8 cellular contexts compared by ENCODE assay signal in the genomic region with DNA sequence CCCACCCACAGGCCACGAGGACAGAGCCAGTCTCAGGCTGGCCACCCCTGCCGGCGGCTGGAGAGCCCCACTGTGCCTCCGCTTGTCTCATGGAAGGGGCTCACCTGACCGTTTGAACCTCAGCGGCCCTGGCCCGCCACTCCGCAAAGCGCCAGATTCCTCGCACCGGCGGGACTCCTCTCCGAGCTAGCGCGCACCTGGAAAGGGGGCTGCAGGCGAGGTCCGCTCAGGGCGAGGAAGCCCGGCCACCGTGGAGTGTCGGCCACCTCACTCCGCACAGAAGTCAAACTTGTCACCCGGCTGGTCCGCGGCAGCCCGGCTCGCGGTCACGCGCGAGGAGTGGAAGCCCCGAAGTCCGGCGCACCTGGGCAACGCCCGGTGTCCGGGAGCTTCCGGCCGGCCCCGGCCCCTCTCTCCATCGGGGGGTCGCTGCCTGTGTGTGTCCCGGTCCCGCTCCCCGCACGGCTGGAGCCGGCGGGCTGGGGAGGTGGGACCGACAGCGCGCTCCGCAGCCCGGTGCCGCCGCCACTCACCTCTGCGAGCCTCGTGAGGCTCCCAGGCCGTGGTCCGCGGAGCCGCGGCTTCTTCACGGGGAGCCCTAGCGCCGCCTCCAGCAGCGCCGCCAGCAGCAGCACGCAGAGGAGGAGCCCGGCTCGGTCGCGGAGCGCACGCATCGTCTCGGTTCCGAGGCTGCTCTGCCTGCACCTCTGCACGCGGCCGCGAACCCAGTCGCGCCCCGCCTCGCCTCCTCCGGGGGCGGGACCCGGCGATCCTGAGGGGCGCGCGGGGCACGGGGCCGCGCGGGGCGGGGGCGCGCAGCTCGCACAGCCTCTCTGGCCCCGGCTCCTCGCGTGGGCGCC. TPM values are rescaled to one million over a fixed set of nuclear protein-coding genes. Genes with fewer than 3 reads are reported as not detected.
DNase-seq lines count a peak whose midpoint lies in the region; ATAC-seq and TF ChIP-seq lines count a peak whose summit lies in the region.

A gene (minus strand): TSS at position 697 of the 860 bp plus-strand sequence. CDS start 23 bp downstream, at position 674.

- peak within 1 kb of the TSS; percentile 31 for H3K4me3 ChIP-seq in AG09309 (ENCODE audit: control insufficient read depth, low read depth, low read length)
- H3K4me3 ChIP-seq in body of pancreas = peak within 1 kb of the TSS; percentile 16 to 20

- H3K4me1 ChIP-seq in body of pancreas = peaks cover 18% of the 10 kb centered on the region

- TF ChIP-seq CTCF in AG09309 (IDR thresholded peaks at IDR 0.05; ENCODE audit: control insufficient read depth, insufficient read depth, low read depth, low read length, missing control alignments) = no peak
- no peak for TF ChIP-seq CTCF in body of pancreas (IDR thresholded peaks at IDR 0.05)

- H3K27me3 ChIP-seq in body of pancreas = peaks cover 0 to 9% of the 10 kb centered on the region in 2 donors

- DNase-seq in AG09309 (ENCODE audit: low read depth) = no peak
- peak; percentile 22 for DNase-seq in T follicular helper cell (ENCODE audit: low read depth)
- DNase-seq in body of pancreas = peak; percentile 18 to 40 (median 30)
- peak; percentile 78 for DNase-seq in islet precursor cell
- DNase-seq in stimulated activated CD4-positive, alpha-beta T cell treated with anti-CD3 and anti-CD28 coated beads, Interleukin-15, amount 100 ng/mL, for 48 hours (ENCODE audit: low read depth in 2 of 2) = peak; percentile 17 to 31
- no peak for DNase-seq in inferior parietal cortex (ENCODE audit: extremely low spot score)

- ATAC-seq in GM19025 (IDR thresholded peaks at IDR 0.05; ENCODE audit: low read depth, unreplicated experiment) = peak; percentile 60
- ATAC-seq in HG03460 (IDR thresholded peaks at IDR 0.05; ENCODE audit: unreplicated experiment) = peak; percentile 57
- ATAC-seq in body of pancreas = peak; percentile 52

- intact Hi-C loops in body of pancreas (cut with DNase I) = no loop called here

- 1 to 10% methylated on average over 6 to 104 of the region's 104 CpGs for WGBS in body of pancreas, 2 donors

- no peak within 1 kb of the TSS for H3K27ac ChIP-seq in body of pancreas

- no peaks in the 10 kb centered on the region for H3K9me3 ChIP-seq in body of pancreas

- no peak for TF ChIP-seq POLR2A in body of pancreas (IDR thresholded peaks at IDR 0.05)

- H3K36me3 ChIP-seq in body of pancreas (replicated peaks in 1 of 2; ENCODE audit: insufficient read depth in 1 of 2, low read depth in 2 of 2) = no peaks in the 10 kb centered on the region

RNA-seq across cellular contexts. Expression of the gene that starts here (rescaled TPM):
- not detected for total RNA-seq in body of pancreas

Comparison
In these comparisons a context has a peak if more than half of its experiments do, and no peak if none do; other contexts are left out.
1. Peak in DNase-seq, ATAC-seq and H3K4me3 ChIP-seq in body of pancreas; RNA of the gene not detected or under 1 TPM.
2. DNase-seq: peak in T follicular helper cell (single experiment), islet precursor cell (single experiment) and stimulated activated CD4-positive, alpha-beta T cell treated with anti-CD3 and anti-CD28 coated beads, Interleukin-15, amount 100 ng/mL, for 48 hours (2 of 2); none in AG09309 (single experiment) and inferior parietal cortex (single experiment).
3. Peak in every context shown above with its lines, with median percentiles within 50 percentile points of each other: ATAC-seq.